In the genomic region with DNA sequence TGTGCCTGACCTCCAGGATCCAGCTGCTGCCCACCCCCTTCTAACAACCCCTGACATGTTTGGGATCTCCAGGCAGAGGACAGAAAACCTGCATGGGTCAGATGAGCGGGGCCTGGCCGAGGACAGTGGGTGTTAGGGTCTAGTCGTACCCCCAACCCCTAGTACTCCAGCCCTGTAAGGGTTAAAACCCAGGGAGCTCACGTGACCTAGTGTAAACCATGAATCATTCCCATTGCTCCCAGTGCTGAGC, we compare ENCODE assay signal across 8 cellular contexts.
A peak's percentile ranks its signal among the peaks of the same experiment; 100 is the strongest.
DNase-seq lines count a peak whose midpoint lies in the region; ATAC-seq and TF ChIP-seq lines count a peak whose summit lies in the region.

No MANE protein-coding gene starts in this region.

- H3K4me1 ChIP-seq in PC-3 (ENCODE audit: insufficient read depth, low read length) (peaks cover 12% of the 10 kb centered on the region), neural progenitor cell (peaks cover 22% of the 10 kb centered on the region)

- H3K79me2 ChIP-seq in PC-3 (ENCODE audit: low read length) (no peaks in the 10 kb centered on the region), neural progenitor cell (ENCODE audit: low read depth) (no peaks in the 10 kb centered on the region)

- H2AFZ ChIP-seq in PC-3 (ENCODE audit: low read length) (no peak overlapping the region), neural progenitor cell (replicated peaks) (no peak overlapping the region)

- H3K9me3 Mint-ChIP-seq in CD4-positive, alpha-beta T cell: no peaks in the 10 kb centered on the region
- no peaks in the 10 kb centered on the region for H3K9me3 Mint-ChIP-seq in endothelial cell (ENCODE audit: unreplicated experiment)
- H3K9me3 Mint-ChIP-seq in neural progenitor cell: no peaks in the 10 kb centered on the region

- no TSS peak for BruUV-seq in PC-3 (replicated peaks; lab: Mats Ljungman, UMichigan)

- DNase-seq in CD4-positive, alpha-beta T cell: no peak
- no peak for DNase-seq in PC-3
- DNase-seq in endothelial cell (ENCODE audit: low spot score): no peak
- DNase-seq in neural progenitor cell (ENCODE audit: low spot score): no peak
- DNase-seq in DMS79 treated with DMSO at 0.1 percent for 48 hours (lab: John Stamatoyannopoulos, UW): no peak
- DNase-seq in mesenteric fat pad (ENCODE audit: low spot score): no peak
- DNase-seq in left lobe of liver (ENCODE audit: low spot score): no peak
- no peak for DNase-seq in stimulated activated naive CD4-positive, alpha-beta T cell (lab: John Stamatoyannopoulos, UW)

- no peaks in the 10 kb centered on the region for H3K36me3 Mint-ChIP-seq in CD4-positive, alpha-beta T cell (ENCODE audit: low read depth)
- H3K36me3 Mint-ChIP-seq in endothelial cell (ENCODE audit: low read depth, unreplicated experiment): peaks cover 13% of the 10 kb centered on the region
- H3K36me3 Mint-ChIP-seq in neural progenitor cell: peaks cover 3% of the 10 kb centered on the region

- no peaks in the 10 kb centered on the region for H3K27me3 Mint-ChIP-seq in CD4-positive, alpha-beta T cell
- H3K27me3 Mint-ChIP-seq in endothelial cell (ENCODE audit: unreplicated experiment): peaks cover 20% of the 10 kb centered on the region
- H3K27me3 Mint-ChIP-seq in neural progenitor cell (ENCODE audit: insufficient read depth, low read depth): peaks cover 7% of the 10 kb centered on the region

- no peaks in the 10 kb centered on the region for H3K9me3 ChIP-seq in CD4-positive, alpha-beta T cell (ENCODE audit: control insufficient read depth, low read length)
- H3K9me3 ChIP-seq in PC-3 (ENCODE audit: low read length) (no peaks in the 10 kb centered on the region), neural progenitor cell (ENCODE audit: low read depth) (no peaks in the 10 kb centered on the region)

- TF ChIP-seq CTCF in CD4-positive, alpha-beta T cell (IDR thresholded peaks at IDR 0.05): no peak
- no peak for TF ChIP-seq CTCF in PC-3 (conservative IDR thresholded peaks at IDR 0.05; ENCODE audit: low read depth, low read length)
- TF ChIP-seq CTCF in endothelial cell (IDR thresholded peaks at IDR 0.05; ENCODE audit: unreplicated experiment): no peak
- TF ChIP-seq CTCF in neural progenitor cell (IDR thresholded peaks at IDR 0.05): no peak

- H4K20me1 ChIP-seq in PC-3 (ENCODE audit: low read length): no peaks in the 10 kb centered on the region
- H4K20me1 ChIP-seq in neural progenitor cell (ENCODE audit: low read depth): peaks cover 70% of the 10 kb centered on the region

- H3K27ac Mint-ChIP-seq in CD4-positive, alpha-beta T cell: peak overlapping the region; percentile 65
- H3K27ac Mint-ChIP-seq in endothelial cell (ENCODE audit: unreplicated experiment) (peak overlapping the region; percentile 100), neural progenitor cell (no peak overlapping the region)

- H3K4me1 Mint-ChIP-seq in CD4-positive, alpha-beta T cell (ENCODE audit: low read depth): peaks cover 29% of the 10 kb centered on the region
- H3K4me1 Mint-ChIP-seq in endothelial cell (ENCODE audit: unreplicated experiment) (peaks cover 57% of the 10 kb centered on the region), neural progenitor cell (peaks cover 43% of the 10 kb centered on the region)

- POLR2A ChIA-PET in CD4-positive, alpha-beta T cell (lab: Charles Lee): interaction anchor here (0.7 to 2.9 kb wide), 4 partner anchors 33 to 47 kb away, joined by 3 to 28 read pairs (median 6); no protein-coding TSS in a partner anchor
- POLR2A ChIA-PET in PC-3 (lab: Charles Lee; ENCODE audit: unreplicated experiment): no interaction called here

- H3F3A ChIP-seq in PC-3 (ENCODE audit: low read length, unreplicated experiment) (no peaks in the 10 kb centered on the region), neural progenitor cell (ENCODE audit: low read depth) (peaks cover 18% of the 10 kb centered on the region)

- H3K9ac ChIP-seq in PC-3 (ENCODE audit: low read length) (no peak overlapping the region), neural progenitor cell (no peak overlapping the region)

- no peak for ATAC-seq in CD4-positive, alpha-beta T cell (ENCODE audit: poor library complexity)
- ATAC-seq in PC-3 (no peak), left lobe of liver (no peak)

- CTCF ChIA-PET in CD4-positive, alpha-beta T cell (lab: Charles Lee): interaction anchor here (1.2 to 2.8 kb wide), 6 partner anchors 10 to 53 kb away, joined by 3 to 14 read pairs (median 6); no protein-coding TSS in a partner anchor
- CTCF ChIA-PET in PC-3 (lab: Charles Lee): interaction anchor here (0.7 kb wide), 1 partner anchor 62 kb away, joined by 4 read pairs; no protein-coding TSS in a partner anchor

- H3K36me3 ChIP-seq in PC-3 (ENCODE audit: low read depth, low read length): no peaks in the 10 kb centered on the region
- H3K36me3 ChIP-seq in neural progenitor cell: no peaks in the 10 kb centered on the region

- intact Hi-C loops in CD4-positive, alpha-beta T cell (cut with DNase I, micrococcal nuclease): loop anchor here (2.0 to 10.0 kb wide), 3 partner anchors 42 to 54 kb away; no protein-coding TSS in a partner anchor
- intact Hi-C loops in PC-3 (cut with micrococcal nuclease): loop anchor here (1.0 kb wide), 1 partner anchor 24 kb away; no protein-coding TSS in a partner anchor

- H3K4me3 ChIP-seq in PC-3 (ENCODE audit: low read length) (peak overlapping the region; percentile 72), neural progenitor cell (peak overlapping the region; percentile 61)

- H3K27me3 ChIP-seq in CD4-positive, alpha-beta T cell (ENCODE audit: control insufficient read depth, insufficient read depth, low read length): no peaks in the 10 kb centered on the region
- H3K27me3 ChIP-seq in PC-3 (ENCODE audit: low read length) (no peaks in the 10 kb centered on the region), neural progenitor cell (no peaks in the 10 kb centered on the region)

- peak overlapping the region; percentile 90 for H3K4me3 Mint-ChIP-seq in CD4-positive, alpha-beta T cell
- H3K4me3 Mint-ChIP-seq in endothelial cell (ENCODE audit: unreplicated experiment) (peak overlapping the region; percentile 96), neural progenitor cell (peak overlapping the region; percentile 83)

- peak overlapping the region; percentile 93; the same call in 1 of the 2 replicates for H3K4me2 ChIP-seq in PC-3 (ENCODE audit: low read length)
- peak overlapping the region; percentile 89 for H3K4me2 ChIP-seq in neural progenitor cell

- H3K27ac ChIP-seq in CD4-positive, alpha-beta T cell (ENCODE audit: low read depth, low read length): no peak overlapping the region
- no peak overlapping the region for H3K27ac ChIP-seq in PC-3 (ENCODE audit: low read length)
- H3K27ac ChIP-seq in neural progenitor cell: peak overlapping the region; percentile 84

- H3K9me2 ChIP-seq in PC-3 (replicated peaks; ENCODE audit: low read length): no peaks in the 10 kb centered on the region
